1 cellular context compared by ENCODE assay signal in genomic region chr3:12583280-12583679, GRCh38.
TF ChIP-seq lines count a peak whose summit lies in the region.

No MANE protein-coding gene starts in this region.

TF ChIP-seq in WTC11, 78 proteins besides CTCF, POLR2A, EP300 and RAD21 (continued from another document):
- TF ChIP-seq OVOL2 (CRISPR knock-in tag; IDR thresholded peaks at IDR 0.05; ENCODE audit: borderline replicate concordance), result no peak
- no peak for TF ChIP-seq ATF6 (CRISPR knock-in tag; IDR thresholded peaks at IDR 0.05)
- TF ChIP-seq, protein P1, sequence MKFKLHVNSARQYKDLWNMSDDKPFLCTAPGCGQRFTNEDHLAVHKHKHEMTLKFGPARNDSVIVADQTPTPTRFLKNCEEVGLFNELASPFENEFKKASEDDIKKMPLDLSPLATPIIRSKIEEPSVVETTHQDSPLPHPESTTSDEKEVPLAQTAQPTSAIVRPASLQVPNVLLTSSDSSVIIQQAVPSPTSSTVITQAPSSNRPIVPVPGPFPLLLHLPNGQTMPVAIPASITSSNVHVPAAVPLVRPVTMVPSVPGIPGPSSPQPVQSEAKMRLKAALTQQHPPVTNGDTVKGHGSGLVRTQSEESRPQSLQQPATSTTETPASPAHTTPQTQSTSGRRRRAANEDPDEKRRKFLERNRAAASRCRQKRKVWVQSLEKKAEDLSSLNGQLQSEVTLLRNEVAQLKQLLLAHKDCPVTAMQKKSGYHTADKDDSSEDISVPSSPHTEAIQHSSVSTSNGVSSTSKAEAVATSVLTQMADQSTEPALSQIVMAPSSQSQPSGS (CRISPR knock-in tag; IDR thresholded peaks at IDR 0.05; ENCODE audit: borderline replicate concordance, low read depth), result no peak
- TF ChIP-seq, protein P2, sequence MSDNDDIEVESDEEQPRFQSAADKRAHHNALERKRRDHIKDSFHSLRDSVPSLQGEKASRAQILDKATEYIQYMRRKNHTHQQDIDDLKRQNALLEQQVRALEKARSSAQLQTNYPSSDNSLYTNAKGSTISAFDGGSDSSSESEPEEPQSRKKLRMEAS (CRISPR knock-in tag; IDR thresholded peaks at IDR 0.05), result no peak
- TF ChIP-seq HMGA2 (CRISPR knock-in tag; IDR thresholded peaks at IDR 0.05), result no peak
TF ChIP-seq in WTC11: peak in this region for 0.
